1 cellular context compared by ENCODE assay signal in genomic region chr16:10609410-10609774, GRCh38.
TF ChIP-seq lines count a peak whose summit lies in the region.

No MANE protein-coding gene starts in this region.

TF ChIP-seq in SK-N-SH, 30 proteins besides CTCF, POLR2A, EP300 and RAD21 (continued from another document):
- no peak for TF ChIP-seq REST (IDR thresholded peaks at IDR 0.05; ENCODE audit: low read depth, low read length)
- no peak for TF ChIP-seq POLR2AphosphoS5 (IDR thresholded peaks at IDR 0.05; ENCODE audit: low read depth, low read length)
TF ChIP-seq in SK-N-SH: peak in this region for 0.
